Comparison of ENCODE assay signal across 8 cellular contexts in genomic region chr5:37839441-37840035, GRCh38.
DNase-seq lines count a peak whose midpoint lies in the region; ATAC-seq and TF ChIP-seq lines count a peak whose summit lies in the region.

No MANE protein-coding gene starts in this region.

- in situ Hi-C loops in astrocyte of the spinal cord (cut with HindIII; ENCODE audit: low sequenced_read_pairs), result no loop called here

- TF ChIP-seq CTCF in LNCaP clone FGC (IDR thresholded peaks at IDR 0.05; ENCODE audit: control insufficient read depth, extremely low read depth, insufficient read depth) (no peak), astrocyte of the spinal cord (IDR thresholded peaks at IDR 0.05; ENCODE audit: low read depth, low read length) (no peak)

- H3K4me3 ChIP-seq in LNCaP clone FGC (ENCODE audit: low read depth, low read length) (peak overlapping the region; percentile 36), astrocyte of the spinal cord (ENCODE audit: low read depth, low read length) (peak overlapping the region; percentile 58)

- DNase-seq in DMS114 treated with DMSO at 0.1 percent for 48 hours (lab: John Stamatoyannopoulos, UW; ENCODE audit: unreplicated experiment), result peak; percentile 21
- peak; percentile 23 for DNase-seq in LNCaP clone FGC (ENCODE audit: low read depth)
- DNase-seq in astrocyte of the spinal cord (ENCODE audit: low read depth, low spot score), result no peak
- DNase-seq in iPS-NIHi7 (ENCODE audit: extremely low spot score), result peak; percentile 54
- DNase-seq in stimulated activated naive CD8-positive, alpha-beta T cell treated with anti-CD3 and anti-CD28 coated beads, Interleukin-15, Interleukin-2, amounts not matched to agents 100 U/mL and 50 U/mL, for 24 hours, result peak; percentile 11
- no peak for DNase-seq in NOMO-1 treated with dmso at 0.1 percent for 144 hours (lab: John Stamatoyannopoulos, UW; ENCODE audit: unreplicated experiment)

- no peak for ATAC-seq in stimulated activated naive CD8-positive, alpha-beta T cell treated with anti-CD3 and anti-CD28 coated beads, Interleukin-15, Interleukin-2, amounts not matched to agents 100 U/mL and 50 U/mL, for 24 hours
- ATAC-seq in HG03460 (IDR thresholded peaks at IDR 0.05; ENCODE audit: unreplicated experiment) (no peak), HG02759 (IDR thresholded peaks at IDR 0.05; ENCODE audit: unreplicated experiment) (no peak)

Comparison
In these comparisons a context has a peak if more than half of its experiments do, and no peak if none do; other contexts are left out.
1. DNase-seq: peak in DMS114 treated with DMSO at 0.1 percent for 48 hours (single experiment), LNCaP clone FGC (single experiment), iPS-NIHi7 (single experiment) and stimulated activated naive CD8-positive, alpha-beta T cell treated with anti-CD3 and anti-CD28 coated beads, Interleukin-15, Interleukin-2, amounts not matched to agents 100 U/mL and 50 U/mL, for 24 hours (single experiment); none in astrocyte of the spinal cord (single experiment) and NOMO-1 treated with dmso at 0.1 percent for 144 hours (single experiment).